9 cellular contexts compared by ENCODE assay signal in the genomic region with DNA sequence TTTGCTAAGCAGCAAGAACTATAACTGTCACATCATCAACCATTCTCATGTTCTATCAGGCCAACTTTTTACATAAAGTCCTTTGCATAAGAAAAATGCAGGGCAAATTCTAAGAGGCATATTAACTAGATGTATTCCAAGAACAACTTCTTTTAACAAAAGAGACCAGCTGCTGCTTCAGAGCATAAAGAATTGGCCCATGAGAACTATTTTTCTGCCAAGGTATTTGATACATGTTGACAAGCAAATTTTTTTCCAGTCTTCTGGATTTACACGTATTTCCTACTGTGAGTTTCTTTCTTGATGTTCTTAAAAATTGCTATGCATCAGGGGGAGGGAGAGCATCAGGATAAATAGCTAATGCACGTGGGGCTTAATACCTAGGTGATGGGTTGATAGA. TPM values are rescaled to one million over a fixed set of nuclear protein-coding genes. Genes with fewer than 3 reads are reported as not detected.
"Had no signal": no experiment of that assay in that cellular context is flagged by ENCODE, and none has a peak within 500 bp of the region (broad histone marks: within the 10 kb centered on the region; RNA-seq: fewer than 3 reads in every experiment).

No MANE protein-coding gene starts in this region.

- FAIRE-seq: H1, H54, HTR-8/SVneo, K562 had no signal

- H3K27ac Mint-ChIP-seq: GM23338, H9 had no signal

- DNase-seq: H9, HCEC 1CT, IMR-90 had no signal

- H3K4me3 ChIP-seq: GM23338, K562 had no signal

- H3K4me3 Mint-ChIP-seq: GM23338, H9 had no signal

- H3K4me1 Mint-ChIP-seq: GM23338, H9 had no signal

RNA-seq across cellular contexts. Expression of gene GLT8D2, which starts 27.2 kb away (rescaled TPM):
- total RNA-seq: HT-29 had no signal
